In genomic region chr3:152834354-152835310, GRCh38 we compare ENCODE assay signal across 8 cellular contexts. TPM values are rescaled to one million over a fixed set of nuclear protein-coding genes. Genes with fewer than 3 reads are reported as not detected.
DNase-seq lines count a peak whose midpoint lies in the region; ATAC-seq lines count a peak whose summit lies in the region.

A gene with protein sequence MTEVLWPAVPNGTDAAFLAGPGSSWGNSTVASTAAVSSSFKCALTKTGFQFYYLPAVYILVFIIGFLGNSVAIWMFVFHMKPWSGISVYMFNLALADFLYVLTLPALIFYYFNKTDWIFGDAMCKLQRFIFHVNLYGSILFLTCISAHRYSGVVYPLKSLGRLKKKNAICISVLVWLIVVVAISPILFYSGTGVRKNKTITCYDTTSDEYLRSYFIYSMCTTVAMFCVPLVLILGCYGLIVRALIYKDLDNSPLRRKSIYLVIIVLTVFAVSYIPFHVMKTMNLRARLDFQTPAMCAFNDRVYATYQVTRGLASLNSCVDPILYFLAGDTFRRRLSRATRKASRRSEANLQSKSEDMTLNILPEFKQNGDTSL (plus strand): TSS chr3:152835131. CDS start chr3:152835783, 652 bp downstream.

- H3K4me1 Mint-ChIP-seq in activated T-helper 17 cell treated with anti-CD3 and anti-CD28 coated beads, Interleukin-2, amount 50 U/mL, for 72 hours, result no peaks in the 10 kb centered on the region

- DNase-seq in C1 segment of cervical spinal cord (lab: John Stamatoyannopoulos, UW) (peak in 9 of 14 donors; percentile 27 to 74 (median 47)), NCI-H226 (peak; percentile 74), glomerular visceral epithelial cell (ENCODE audit: extremely low spot score) (peak; percentile 69), SHP77 treated with DMSO at 0.1 percent for 48 hours (lab: John Stamatoyannopoulos, UW) (no peak)

- no peaks in the 10 kb centered on the region for H3K36me3 Mint-ChIP-seq in activated T-helper 17 cell treated with anti-CD3 and anti-CD28 coated beads, Interleukin-2, amount 50 U/mL, for 72 hours (ENCODE audit: low read depth)

- peak within 1 kb of the TSS; percentile 61 for H3K4me3 Mint-ChIP-seq in activated T-helper 17 cell treated with anti-CD3 and anti-CD28 coated beads, Interleukin-2, amount 50 U/mL, for 72 hours

- no peaks in the 10 kb centered on the region for H3K9me3 ChIP-seq in neuron (ENCODE audit: low read length)

- H3K36me3 ChIP-seq in neuron (ENCODE audit: insufficient read depth, low read length), result no peaks in the 10 kb centered on the region

- no peaks in the 10 kb centered on the region for H3K9me3 Mint-ChIP-seq in activated T-helper 17 cell treated with anti-CD3 and anti-CD28 coated beads, Interleukin-2, amount 50 U/mL, for 72 hours

- no peak within 1 kb of the TSS for H3K27ac Mint-ChIP-seq in activated T-helper 17 cell treated with anti-CD3 and anti-CD28 coated beads, Interleukin-2, amount 50 U/mL, for 72 hours

- no peaks in the 10 kb centered on the region for H3K4me1 ChIP-seq in neuron (ENCODE audit: insufficient read depth, low read length)

- ATAC-seq in GM18870 (IDR thresholded peaks at IDR 0.05; ENCODE audit: unreplicated experiment) (peak; percentile 81), HG03060 (IDR thresholded peaks at IDR 0.05; ENCODE audit: low read depth, unreplicated experiment) (peak; percentile 72)
- ATAC-seq in activated T-helper 17 cell treated with anti-CD3 and anti-CD28 coated beads, Interleukin-2, amount 50 U/mL, for 72 hours (replicated peaks), result peak; percentile 47

- H3K27me3 ChIP-seq in neuron (ENCODE audit: insufficient read depth, low read length), result no peaks in the 10 kb centered on the region

- peak within 1 kb of the TSS; percentile 54 for H3K4me3 ChIP-seq in neuron (ENCODE audit: low read length)

- peaks cover 46% of the 10 kb centered on the region for H3K27me3 Mint-ChIP-seq in activated T-helper 17 cell treated with anti-CD3 and anti-CD28 coated beads, Interleukin-2, amount 50 U/mL, for 72 hours

- H2AFZ ChIP-seq in neuron (ENCODE audit: low read depth, low read length), result peak within 1 kb of the TSS; percentile 95

RNA-seq across cellular contexts. Expression of the gene that starts here (rescaled TPM):
- under 1 TPM; 0.11 to 0.17 TPM for total RNA-seq in activated T-helper 17 cell treated with anti-CD3 and anti-CD28 coated beads, Interleukin-2, amount 50 U/mL, for 72 hours

Comparison
In these comparisons a context has a peak if more than half of its experiments do, and no peak if none do; other contexts are left out.
1. Peak in ATAC-seq in activated T-helper 17 cell treated with anti-CD3 and anti-CD28 coated beads, Interleukin-2, amount 50 U/mL, for 72 hours; RNA of the gene not detected or under 1 TPM.